17 cellular contexts compared by ENCODE assay signal in the genomic region with DNA sequence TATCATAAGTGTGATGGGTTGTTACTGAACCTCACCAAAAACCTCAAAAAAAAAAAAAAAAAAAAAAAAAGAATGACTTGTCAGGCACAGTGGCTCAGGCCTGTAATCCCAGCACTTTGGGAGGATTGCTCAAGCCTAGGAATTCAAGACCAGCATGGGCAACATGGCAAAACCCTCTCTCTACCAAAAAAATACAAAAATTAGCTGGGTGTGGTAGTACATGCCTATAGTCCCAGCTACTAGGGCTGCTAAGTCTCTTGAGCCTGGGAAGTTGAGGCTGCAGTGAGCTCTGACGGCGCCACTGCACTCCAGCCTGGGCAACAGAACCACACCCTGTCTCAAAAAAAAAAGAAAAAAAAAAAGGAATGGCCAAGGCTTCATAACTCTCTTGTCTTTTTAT.
"Had no signal": no experiment of that assay in that cellular context is flagged by ENCODE, and none has a peak within 500 bp of the region (broad histone marks: within the 10 kb centered on the region; RNA-seq: fewer than 3 reads in every experiment).

No MANE protein-coding gene starts in this region.

- H3K36me3 ChIP-seq: colonic mucosa had no signal

- H3K4me3 ChIP-seq: colonic mucosa, esophagus squamous epithelium, heart left ventricle, lung, tibial nerve had no signal

- H3K27ac ChIP-seq: colonic mucosa, esophagus squamous epithelium, heart left ventricle, neutrophil, tibial nerve had no signal

- H3K9me3 ChIP-seq: colonic mucosa, esophagus squamous epithelium, heart left ventricle, neutrophil, tibial nerve had no signal

- DNase-seq: colonic mucosa; dermis blood vessel endothelial cell; esophagus squamous epithelium; foreskin melanocyte; heart left ventricle; hippocampal formation; left colon; left ventricle myocardium superior; mesenchymal stem cell; naive thymus-derived CD4-positive, alpha-beta T cell; right cardiac atrium; stimulated activated CD4-positive, alpha-beta T cell treated with anti-CD3 and anti-CD28 coated beads, Interleukin-4, amount 100 ng/mL, for 1 hour; stimulated activated CD8-positive, alpha-beta memory T cell treated with anti-CD3 and anti-CD28 coated beads, Interleukin-4, amount 100 ng/mL, for 48 hours had no signal

- H3K27me3 ChIP-seq: colonic mucosa, esophagus squamous epithelium, heart left ventricle, neutrophil, tibial nerve had no signal

- H3K4me1 ChIP-seq: colonic mucosa, esophagus squamous epithelium, heart left ventricle, tibial nerve had no signal

- ATAC-seq: heart left ventricle; left colon; left ventricle myocardium superior; naive thymus-derived CD4-positive, alpha-beta T cell; right cardiac atrium; stimulated activated memory B cell treated with anti-CD40 and anti-IgM and Interleukin-4, amounts not matched to agents 10 μg/mL and 1 μg/mL and 100 μg/mL, for 72 hours had no signal
